8 cellular contexts compared by ENCODE assay signal in genomic region chr16:12340151-12340733, GRCh38.
DNase-seq lines count a peak whose midpoint lies in the region; ATAC-seq, FAIRE-seq and TF ChIP-seq lines count a peak whose summit lies in the region.

No MANE protein-coding gene starts in this region.

- peaks cover 18% of the 10 kb centered on the region for H3K4me1 ChIP-seq in A549
- H3K4me1 ChIP-seq in mammary epithelial cell (ENCODE audit: insufficient read depth, low read length): peaks cover 8% of the 10 kb centered on the region

- in situ Hi-C loops in mammary epithelial cell (cut with MboI; ENCODE audit: low sequenced_read_pairs in 2 of 2): no loop called here

- H3K4me2 ChIP-seq in A549: no peak overlapping the region
- no peak overlapping the region for H3K4me2 ChIP-seq in mammary epithelial cell (ENCODE audit: insufficient read depth, low read depth, low read length)

- H4K20me1 ChIP-seq in mammary epithelial cell (ENCODE audit: insufficient read depth, low read length): no peaks in the 10 kb centered on the region

- H3K27ac Mint-ChIP-seq in nephron progenitor cell: no peak overlapping the region
- no peak overlapping the region for H3K27ac Mint-ChIP-seq in stimulated activated effector memory CD8-positive, alpha-beta T cell treated with anti-CD3 and anti-CD28 coated beads, Interleukin-12 subunit alpha, Interleukin-12 subunit beta, amount 100 ng/mL, for 72 hours

- H3K36me3 ChIP-seq in mammary epithelial cell (ENCODE audit: insufficient read depth, low read length): no peaks in the 10 kb centered on the region

- no peaks in the 10 kb centered on the region for H3K79me2 ChIP-seq in mammary epithelial cell (ENCODE audit: insufficient read depth, low read length)

- no peaks in the 10 kb centered on the region for H3K9me3 Mint-ChIP-seq in nephron progenitor cell
- H3K9me3 Mint-ChIP-seq in stimulated activated effector memory CD8-positive, alpha-beta T cell treated with anti-CD3 and anti-CD28 coated beads, Interleukin-12 subunit alpha, Interleukin-12 subunit beta, amount 100 ng/mL, for 72 hours: no peaks in the 10 kb centered on the region

- no peak overlapping the region for H3K4me3 Mint-ChIP-seq in nephron progenitor cell
- H3K4me3 Mint-ChIP-seq in stimulated activated effector memory CD8-positive, alpha-beta T cell treated with anti-CD3 and anti-CD28 coated beads, Interleukin-12 subunit alpha, Interleukin-12 subunit beta, amount 100 ng/mL, for 72 hours: no peak overlapping the region

- CTCF ChIA-PET in A549 (lab: Yijun Ruan, JAX) (interaction anchor here (0.9 to 1.1 kb wide), 3 partner anchors 9 to 33 kb away, joined by 3 read pairs; no protein-coding TSS in a partner anchor), mammary epithelial cell (lab: Charles Lee; ENCODE audit: low non-redundant PET) (interaction anchor here (0.5 to 0.6 kb wide), 3 partner anchors 243 to 519 kb away, joined by 3 to 5 read pairs (median 4); no protein-coding TSS in a partner anchor)

- DNase-seq in A549 (ENCODE audit: low read depth in 1 of 2, low spot score in 1 of 2) (peak; percentile 31 to 51), GM12865 (ENCODE audit: low read depth) (peak; percentile 34), NCI-H510A (lab: John Stamatoyannopoulos, UW) (peak; percentile 43), mammary epithelial cell (peak; percentile 59), nephron progenitor cell (no peak), retina (no peak)
- no peak for DNase-seq in stimulated activated effector memory CD8-positive, alpha-beta T cell treated with anti-CD3 and anti-CD28 coated beads, Interleukin-12 subunit alpha, Interleukin-12 subunit beta, amount 100 ng/mL, for 72 hours (ENCODE audit: low spot score in 2 of 2)

- TF ChIP-seq RAD21 in A549 (conservative IDR thresholded peaks at IDR 0.05 in 1 of 2, IDR thresholded peaks at IDR 0.05 in 1 of 2): peak; percentile 55 to 67

- no peaks in the 10 kb centered on the region for H3K27me3 ChIP-seq in mammary epithelial cell (ENCODE audit: insufficient read depth, low read length)

- TF ChIP-seq CTCF in A549 (IDR thresholded peaks at IDR 0.05) (peak; percentile 52), GM12865 (IDR thresholded peaks at IDR 0.05; ENCODE audit: insufficient read depth, low read depth, low read length, missing control alignments) (peak; percentile 40), mammary epithelial cell (conservative IDR thresholded peaks at IDR 0.05 in 1 of 2, IDR thresholded peaks at IDR 0.05 in 1 of 2; ENCODE audit: extremely low read depth in 1 of 2, insufficient read depth in 1 of 2, low read depth in 1 of 2, low read length in 2 of 2) (peak; percentile 39 to 57), nephron progenitor cell (IDR thresholded peaks at IDR 0.05) (peak; percentile 17)

- POLR2A ChIA-PET in A549 (lab: Yijun Ruan, JAX): no interaction called here

- 49% methylated on average over 7 of the region's 7 CpGs for WGBS in A549 (ENCODE audit: missing lambda C conversion rate)
- 36% methylated on average over 7 of the region's 7 CpGs for WGBS in mammary epithelial cell (ENCODE audit: low coverage, missing lambda C conversion rate)

- dilution Hi-C loops in mammary epithelial cell (cut with HindIII; ENCODE audit: low sequenced_read_pairs): no loop called here

- intact Hi-C loops in mammary epithelial cell (cut with micrococcal nuclease): loop anchor here (2.0 to 5.0 kb wide), 2 partner anchors 479 to 1112 kb away; no protein-coding TSS in a partner anchor

- ATAC-seq in A549 (peak; percentile 60 to 72; a peak in 4 of 6 replicates), GM19463 (IDR thresholded peaks at IDR 0.05; ENCODE audit: unreplicated experiment) (no peak)
- ATAC-seq in stimulated activated effector memory CD8-positive, alpha-beta T cell treated with anti-CD3 and anti-CD28 coated beads, Interleukin-12 subunit alpha, Interleukin-12 subunit beta, amount 100 ng/mL, for 72 hours: no peak

- peaks cover 21% of the 10 kb centered on the region for H3K4me1 Mint-ChIP-seq in nephron progenitor cell
- H3K4me1 Mint-ChIP-seq in stimulated activated effector memory CD8-positive, alpha-beta T cell treated with anti-CD3 and anti-CD28 coated beads, Interleukin-12 subunit alpha, Interleukin-12 subunit beta, amount 100 ng/mL, for 72 hours: no peaks in the 10 kb centered on the region

- H3K4me3 ChIP-seq in A549 (no peak overlapping the region), GM12865 (ENCODE audit: low read depth, low read length) (no peak overlapping the region), mammary epithelial cell (replicated peaks in 1 of 3; ENCODE audit: insufficient read depth in 1 of 3, low read depth in 2 of 3, low read length in 3 of 3) (no peak overlapping the region)

- no TSS peak for BruUV-seq in mammary epithelial cell (replicated peaks; lab: Mats Ljungman, UMichigan)

- no peak for TF ChIP-seq POLR2A in A549 (IDR thresholded peaks at IDR 0.05; ENCODE audit: low read length)

- no peak for TF ChIP-seq EP300 in A549 (IDR thresholded peaks at IDR 0.05)

- no peak overlapping the region for H3K9ac ChIP-seq in mammary epithelial cell (ENCODE audit: insufficient read depth, low read length)

- H3K9me3 ChIP-seq in A549: no peaks in the 10 kb centered on the region
- peaks cover 3% of the 10 kb centered on the region for H3K9me3 ChIP-seq in mammary epithelial cell (replicated peaks; ENCODE audit: insufficient read depth, low read length)

- H3K36me3 Mint-ChIP-seq in nephron progenitor cell (ENCODE audit: low read depth): no peaks in the 10 kb centered on the region
- no peaks in the 10 kb centered on the region for H3K36me3 Mint-ChIP-seq in stimulated activated effector memory CD8-positive, alpha-beta T cell treated with anti-CD3 and anti-CD28 coated beads, Interleukin-12 subunit alpha, Interleukin-12 subunit beta, amount 100 ng/mL, for 72 hours

- H2AFZ ChIP-seq in mammary epithelial cell (ENCODE audit: low read depth, low read length): no peak overlapping the region

- no peaks in the 10 kb centered on the region for H3K27me3 Mint-ChIP-seq in nephron progenitor cell (ENCODE audit: low read depth, poor library complexity)

- no peak overlapping the region for H3K27ac ChIP-seq in A549
- no peak overlapping the region for H3K27ac ChIP-seq in mammary epithelial cell (ENCODE audit: insufficient read depth, low read depth, low read length)

- FAIRE-seq in A549 (lab: Jason Lieb, UNC): no peak

TF ChIP-seq in A549, 52 proteins besides CTCF, POLR2A, EP300 and RAD21:
- TF ChIP-seq JUN (IDR thresholded peaks at IDR 0.05): no peak
- TF ChIP-seq SMC3 (IDR thresholded peaks at IDR 0.05): peak; percentile 52; the same call in 2 of the 3 replicates
- no peak for TF ChIP-seq FOSL2 (IDR thresholded peaks at IDR 0.05)
- peak; percentile 56 for TF ChIP-seq FOSL2 (CRISPR knock-in tag; IDR thresholded peaks at IDR 0.05)

Comparison
In these comparisons a context has a peak if more than half of its experiments do, and no peak if none do; other contexts are left out.
1. ATAC-seq: peak in A549 (2 of 2); none in GM19463 (single experiment) and stimulated activated effector memory CD8-positive, alpha-beta T cell treated with anti-CD3 and anti-CD28 coated beads, Interleukin-12 subunit alpha, Interleukin-12 subunit beta, amount 100 ng/mL, for 72 hours (single experiment).
2. DNase-seq: peak in A549 (2 of 2), GM12865 (single experiment), NCI-H510A (single experiment) and mammary epithelial cell (single experiment); none in nephron progenitor cell (single experiment), retina (single experiment) and stimulated activated effector memory CD8-positive, alpha-beta T cell treated with anti-CD3 and anti-CD28 coated beads, Interleukin-12 subunit alpha, Interleukin-12 subunit beta, amount 100 ng/mL, for 72 hours (0 of 2).
3. Peak in every context shown above with its lines, with median percentiles within 50 percentile points of each other: CTCF ChIP-seq.